Comparison of ENCODE assay signal across 17 cellular contexts in genomic region chr2:235113854-235114253, GRCh38.
"Had no signal": no experiment of that assay in that cellular context is flagged by ENCODE, and none has a peak within 500 bp of the region (broad histone marks: within the 10 kb centered on the region; RNA-seq: fewer than 3 reads in every experiment).

No MANE protein-coding gene starts in this region.

- FAIRE-seq: bronchial epithelial cell, colon, keratinocyte, pancreas had no signal

- H3K4me3 ChIP-seq: ascending aorta, left ventricle myocardium inferior, pancreas, thoracic aorta had no signal

- H3K4me3 Mint-ChIP-seq: activated CD4-positive, alpha-beta T cell treated with anti-CD3 and anti-CD28 coated beads for 36 hours; activated CD8-positive, alpha-beta T cell treated with anti-CD3 and anti-CD28 coated beads, Interleukin-2, amount 10 ng/mL, durations not matched to agents 7 days and 5 days; activated T-helper 1 cell treated with anti-CD3 and anti-CD28 coated beads, Interleukin-12 subunit alpha, Interleukin-12 subunit beta, Interleukin-2, Interleukin-4 antibody, amounts not matched to agents 30 ng/mL and 10 ng/mL and 1 ng/mL, durations not matched to agents 14 hours and 24 hours and 36 hours; stimulated activated naive CD8-positive, alpha-beta T cell treated with anti-CD3 and anti-CD28 coated beads, Interleukin-15, amount 100 ng/mL, for 72 hours had no signal

- H3K9me3 ChIP-seq: ascending aorta, pancreas, thoracic aorta had no signal

- H3K9me3 Mint-ChIP-seq: activated T-helper 1 cell treated with anti-CD3 and anti-CD28 coated beads, Interleukin-12 subunit alpha, Interleukin-12 subunit beta, Interleukin-2, Interleukin-4 antibody, amounts not matched to agents 30 ng/mL and 10 ng/mL and 1 ng/mL, durations not matched to agents 14 hours and 24 hours and 36 hours; stimulated activated naive CD8-positive, alpha-beta T cell treated with anti-CD3 and anti-CD28 coated beads, Interleukin-15, amount 100 ng/mL, for 72 hours had no signal

- H3K27me3 ChIP-seq: ascending aorta, pancreas had no signal

- H3K4me1 ChIP-seq: ascending aorta, left ventricle myocardium inferior, pancreas had no signal

- H3K27ac Mint-ChIP-seq: activated CD4-positive, alpha-beta T cell treated with anti-CD3 and anti-CD28 coated beads for 36 hours; activated CD8-positive, alpha-beta T cell treated with anti-CD3 and anti-CD28 coated beads, Interleukin-2, amount 10 ng/mL, durations not matched to agents 7 days and 5 days; activated T-helper 1 cell treated with anti-CD3 and anti-CD28 coated beads, Interleukin-12 subunit alpha, Interleukin-12 subunit beta, Interleukin-2, Interleukin-4 antibody, amounts not matched to agents 30 ng/mL and 10 ng/mL and 1 ng/mL, durations not matched to agents 14 hours and 24 hours and 36 hours; stimulated activated naive CD8-positive, alpha-beta T cell treated with anti-CD3 and anti-CD28 coated beads, Interleukin-15, amount 100 ng/mL, for 72 hours had no signal

- H3K27ac ChIP-seq: ascending aorta, left ventricle myocardium inferior, pancreas, thoracic aorta had no signal

- DNase-seq: activated CD4-positive, alpha-beta T cell treated with anti-CD3 and anti-CD28 coated beads for 36 hours; activated CD8-positive, alpha-beta memory T cell treated with anti-CD3 and anti-CD28 coated beads, Interleukin-2, amount 50 U/mL, for 48 hours; activated CD8-positive, alpha-beta T cell treated with anti-CD3 and anti-CD28 coated beads, Interleukin-2, amount 10 ng/mL, durations not matched to agents 7 days and 5 days; activated naive CD4-positive, alpha-beta T cell; hippocampal formation; left ventricle myocardium inferior; stimulated activated CD4-positive, alpha-beta T cell treated with anti-CD3 and anti-CD28 coated beads, Interleukin-2, amount 100 ng/mL, for 48 hours; stimulated activated naive CD8-positive, alpha-beta T cell treated with anti-CD3 and anti-CD28 coated beads, Interleukin-15, amount 100 ng/mL, for 72 hours; SW 1271; T-helper 9 cell had no signal

- H3K36me3 ChIP-seq: ascending aorta, left ventricle myocardium inferior, pancreas, thoracic aorta had no signal

- ATAC-seq: activated CD4-positive, alpha-beta T cell treated with anti-CD3 and anti-CD28 coated beads for 36 hours; activated CD8-positive, alpha-beta T cell treated with anti-CD3 and anti-CD28 coated beads, Interleukin-2, amount 10 ng/mL, durations not matched to agents 7 days and 5 days; pancreas; stimulated activated naive CD8-positive, alpha-beta T cell treated with anti-CD3 and anti-CD28 coated beads, Interleukin-15, amount 100 ng/mL, for 72 hours had no signal

- H3K4me1 Mint-ChIP-seq: activated CD4-positive, alpha-beta T cell treated with anti-CD3 and anti-CD28 coated beads for 36 hours; stimulated activated naive CD8-positive, alpha-beta T cell treated with anti-CD3 and anti-CD28 coated beads, Interleukin-15, amount 100 ng/mL, for 72 hours had no signal
